2 cellular contexts compared by ENCODE assay signal in genomic region chr19:17041994-17042393, GRCh38.
TF ChIP-seq lines count a peak whose summit lies in the region.

No MANE protein-coding gene starts in this region.

TF ChIP-seq in endothelial cell of umbilical vein, 7 proteins besides CTCF, POLR2A, EP300 and RAD21:
- TF ChIP-seq FOS (IDR thresholded peaks at IDR 0.05; ENCODE audit: borderline replicate concordance, insufficient read depth, low read length) (no peak), GATA2 (IDR thresholded peaks at IDR 0.05; ENCODE audit: insufficient read depth, insufficient read length, low read depth, low read length) (no peak), JUN (IDR thresholded peaks at IDR 0.05; ENCODE audit: borderline replicate concordance, insufficient read depth, insufficient read length, low read depth) (no peak), MYC (IDR thresholded peaks at IDR 0.05; ENCODE audit: low read depth, low read length) (no peak), POLR2AphosphoS5 (IDR thresholded peaks at IDR 0.05; ENCODE audit: insufficient read depth, low read depth, low read length) (no peak), MAX (IDR thresholded peaks at IDR 0.05; ENCODE audit: insufficient read depth, insufficient read length) (no peak), EZH2 (IDR thresholded peaks at IDR 0.05; ENCODE audit: borderline replicate concordance, low read depth, low read length, severe bottlenecking) (no peak)

TF ChIP-seq in HepG2, 621 proteins besides CTCF, POLR2A, EP300 and RAD21:
- no peak for TF ChIP-seq PHF20 (CRISPR knock-in tag; IDR thresholded peaks at IDR 0.05)
- no peak for TF ChIP-seq MYNN (CRISPR knock-in tag; IDR thresholded peaks at IDR 0.05; ENCODE audit: low read depth)
- TF ChIP-seq TCF7L2 (IDR thresholded peaks at IDR 0.05; ENCODE audit: low read depth, low read length) = no peak
- TF ChIP-seq IKZF5 (CRISPR knock-in tag; IDR thresholded peaks at IDR 0.05) = no peak
- no peak for TF ChIP-seq ZNF274 (CRISPR knock-in tag; IDR thresholded peaks at IDR 0.05)
- TF ChIP-seq XBP1 (CRISPR knock-in tag; IDR thresholded peaks at IDR 0.05) = no peak
- TF ChIP-seq BCL3 (CRISPR knock-in tag; IDR thresholded peaks at IDR 0.05) = no peak
- TF ChIP-seq HCFC1 (IDR thresholded peaks at IDR 0.05; ENCODE audit: low read depth, low read length) = no peak
- TF ChIP-seq ZNF775 (CRISPR knock-in tag; IDR thresholded peaks at IDR 0.05; ENCODE audit: borderline replicate concordance) = no peak
- no peak for TF ChIP-seq PRDM4 (CRISPR knock-in tag; IDR thresholded peaks at IDR 0.05; ENCODE audit: borderline replicate concordance)
- no peak for TF ChIP-seq MXD1 (CRISPR knock-in tag; IDR thresholded peaks at IDR 0.05)
- no peak for TF ChIP-seq ZNF839 (CRISPR knock-in tag; IDR thresholded peaks at IDR 0.05; ENCODE audit: borderline replicate concordance)
- no peak for TF ChIP-seq ZBTB46 (CRISPR knock-in tag; IDR thresholded peaks at IDR 0.05; ENCODE audit: borderline replicate concordance)
- no peak for TF ChIP-seq EZH2 (conservative IDR thresholded peaks at IDR 0.05; ENCODE audit: low read depth, low read length)
- TF ChIP-seq ZFAT (CRISPR knock-in tag; conservative IDR thresholded peaks at IDR 0.05) = no peak
